ENCODE assay signal across 27 cellular contexts in genomic region chr4:102787944-102788343, GRCh38.
"Had no signal": no experiment of that assay in that cellular context is flagged by ENCODE, and none has a peak within 500 bp of the region (broad histone marks: within the 10 kb centered on the region; RNA-seq: fewer than 3 reads in every experiment).

No MANE protein-coding gene starts in this region.

- H3K27ac ChIP-seq: gastrocnemius medialis, hepatocyte, parathyroid adenoma, psoas muscle, sigmoid colon, tibial nerve had no signal

- H2AFZ ChIP-seq: hepatocyte, parathyroid adenoma had no signal

- H3K4me3 ChIP-seq: gastrocnemius medialis, hepatocyte, psoas muscle, sigmoid colon, tibial nerve had no signal

- H3K9me3 ChIP-seq: gastrocnemius medialis, sigmoid colon had no signal

- H3K4me1 Mint-ChIP-seq: neural crest cell had no signal

- H3K4me3 Mint-ChIP-seq: activated CD4-positive, alpha-beta T cell treated with anti-CD3 and anti-CD28 coated beads for 36 hours; activated naive CD4-positive, alpha-beta T cell treated with anti-CD3 and anti-CD28 coated beads, Interleukin-2, amount 10 ng/mL, durations not matched to agents 7 days and 5 days; activated naive CD8-positive, alpha-beta T cell treated with anti-CD3 and anti-CD28 coated beads, Interleukin-2, amount 50 U/mL, for 24 hours; naive thymus-derived CD8-positive, alpha-beta T cell; neural crest cell; stimulated activated naive B cell treated with anti-CD40 and anti-IgM and Interleukin-4, amounts not matched to agents 10 μg/mL and 1 μg/mL and 100 μg/mL, for 72 hours had no signal

- H3K4me2 ChIP-seq: hepatocyte had no signal

- H3K4me1 ChIP-seq: parathyroid adenoma had no signal

- H3K9ac ChIP-seq: parathyroid adenoma had no signal

- H3K36me3 ChIP-seq: gastrocnemius medialis had no signal

- H3K27me3 Mint-ChIP-seq: activated CD4-positive, alpha-beta T cell treated with anti-CD3 and anti-CD28 coated beads for 36 hours; activated naive CD8-positive, alpha-beta T cell treated with anti-CD3 and anti-CD28 coated beads, Interleukin-2, amount 50 U/mL, for 24 hours; naive thymus-derived CD8-positive, alpha-beta T cell; stimulated activated naive B cell treated with anti-CD40 and anti-IgM and Interleukin-4, amounts not matched to agents 10 μg/mL and 1 μg/mL and 100 μg/mL, for 72 hours had no signal

- H3K27me3 ChIP-seq: gastrocnemius medialis, hepatocyte, sigmoid colon, tibial nerve had no signal

- H3K79me2 ChIP-seq: hepatocyte, parathyroid adenoma had no signal

- H3K9me3 Mint-ChIP-seq: activated naive CD4-positive, alpha-beta T cell treated with anti-CD3 and anti-CD28 coated beads, Interleukin-2, amount 10 ng/mL, durations not matched to agents 7 days and 5 days had no signal

- DNase-seq: activated CD4-positive, alpha-beta T cell treated with anti-CD3 and anti-CD28 coated beads, Interleukin-2, amount 50 U/mL, for 48 hours; activated CD4-positive, CD25-positive, alpha-beta regulatory T cell; activated CD8-positive, alpha-beta memory T cell treated with anti-CD3 and anti-CD28 coated beads for 24 hours; activated gamma-delta T cell; activated naive CD4-positive, alpha-beta T cell treated with anti-CD3 and anti-CD28 coated beads, Interleukin-2, amount 10 ng/mL, durations not matched to agents 7 days and 5 days; activated naive CD8-positive, alpha-beta T cell treated with anti-CD3 and anti-CD28 coated beads, Interleukin-2, amount 50 U/mL, for 24 hours; amygdala; caudate nucleus; effector CD4-positive, alpha-beta T cell; gastrocnemius medialis; kidney; left colon; midbrain; naive thymus-derived CD8-positive, alpha-beta T cell; nucleus accumbens; psoas muscle; sigmoid colon; small intestine; stimulated activated CD4-positive, alpha-beta T cell treated with anti-CD3 and anti-CD28 coated beads, Interleukin-1b, Interleukin-23, amount 100 ng/mL, for 48 hours; stimulated activated CD4-positive, alpha-beta T cell treated with anti-CD3 and anti-CD28 coated beads, Interleukin-4, amount 100 ng/mL, for 4 hours; stimulated activated CD8-positive, alpha-beta memory T cell treated with anti-CD3 and anti-CD28 coated beads, Interleukin-4, amount 100 ng/mL, for 48 hours; stimulated activated naive B cell treated with anti-CD40 and anti-IgM and Interleukin-4, amounts not matched to agents 10 μg/mL and 1 μg/mL and 100 μg/mL, for 72 hours had no signal

- H3K27ac Mint-ChIP-seq: activated naive CD4-positive, alpha-beta T cell treated with anti-CD3 and anti-CD28 coated beads, Interleukin-2, amount 10 ng/mL, durations not matched to agents 7 days and 5 days had no signal
